In genomic region chrX:149286940-149287349, GRCh38 we compare ENCODE assay signal across 8 cellular contexts.
A peak's percentile ranks its signal among the peaks of the same experiment; 100 is the strongest.
DNase-seq lines count a peak whose midpoint lies in the region; ATAC-seq and TF ChIP-seq lines count a peak whose summit lies in the region.

No MANE protein-coding gene starts in this region.

- no peaks in the 10 kb centered on the region for H3K36me3 Mint-ChIP-seq in brain

- H3K27me3 Mint-ChIP-seq in brain, result no peaks in the 10 kb centered on the region

- ATAC-seq in GM21515 (IDR thresholded peaks at IDR 0.05; ENCODE audit: unreplicated experiment) (peak; percentile 75), left lobe of liver (peak; percentile 50), HG02588 (IDR thresholded peaks at IDR 0.05; ENCODE audit: unreplicated experiment) (no peak)

- peak; percentile 81 for DNase-seq in ELF-1 (ENCODE audit: low read depth, low spot score)
- peak; percentile 27 for DNase-seq in LoVo (ENCODE audit: low spot score)
- peak in 4 of 5 donors; percentile 8 to 51 (median 16) for DNase-seq in T-helper 1 cell
- DNase-seq in left lobe of liver (ENCODE audit: low spot score), result peak; percentile 38
- peak; percentile 1 for DNase-seq in stimulated activated CD8-positive, alpha-beta memory T cell treated with anti-CD3 and anti-CD28 coated beads, Interleukin-15, amount 100 ng/mL, for 1 hour (ENCODE audit: low read depth)

- H3K9me3 Mint-ChIP-seq in brain, result peaks cover 0 to 14% (median 2%) of the 10 kb centered on the region in 5 experiments

- no peak overlapping the region for H3K4me3 Mint-ChIP-seq in brain

- peak overlapping the region in 2 of 5 experiments; percentile 8 to 62 for H3K27ac Mint-ChIP-seq in brain

- peaks cover 8% of the 10 kb centered on the region for H3K4me1 Mint-ChIP-seq in brain

- TF ChIP-seq CTCF in brain (conservative IDR thresholded peaks at IDR 0.05), result peak; percentile 66 to 75

Comparison
In these comparisons a context has a peak if more than half of its experiments do, and no peak if none do; other contexts are left out.
1. DNase-seq: peak in every context shown above with its lines; median percentile 81 in ELF-1; 38 in left lobe of liver; 27 in LoVo; 16 in T-helper 1 cell; 1 in stimulated activated CD8-positive, alpha-beta memory T cell treated with anti-CD3 and anti-CD28 coated beads, Interleukin-15, amount 100 ng/mL, for 1 hour.